Comparison of ENCODE assay signal across 28 cellular contexts in the genomic region with DNA sequence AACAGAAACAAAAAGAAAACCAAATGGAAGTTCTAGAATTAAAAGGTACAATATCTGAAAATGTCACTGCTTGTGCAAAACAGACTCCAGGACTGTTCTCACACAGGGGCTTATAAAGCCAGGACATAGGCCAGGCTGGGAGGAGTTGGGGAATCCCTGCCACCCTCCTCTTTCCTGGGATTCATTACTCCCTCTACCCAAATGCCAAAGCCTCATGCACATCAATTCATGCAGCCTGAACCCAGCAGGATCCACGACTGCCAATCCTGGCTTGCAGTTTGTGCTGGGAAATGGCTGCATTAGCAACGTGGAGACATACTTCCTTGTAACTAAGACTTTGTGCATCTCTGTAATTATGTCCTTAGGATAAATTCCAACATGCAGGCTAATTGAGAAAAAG.
"Had no signal": no experiment of that assay in that cellular context is flagged by ENCODE, and none has a peak within 500 bp of the region (broad histone marks: within the 10 kb centered on the region; RNA-seq: fewer than 3 reads in every experiment).

No MANE protein-coding gene starts in this region.

- H3K27me3 ChIP-seq: pancreas, thyroid gland had no signal

- H3K27me3 Mint-ChIP-seq: activated CD4-positive, alpha-beta memory T cell treated with anti-CD3 and anti-CD28 coated beads, Interleukin-2, amount 10 ng/mL, durations not matched to agents 7 days and 5 days; activated CD4-positive, alpha-beta T cell treated with anti-CD3 and anti-CD28 coated beads, Interleukin-2, amount 10 ng/mL, durations not matched to agents 24 days and 14 days had no signal

- ATAC-seq: esophagus mucosa; heart right ventricle; pancreas; stimulated activated effector memory CD8-positive, alpha-beta T cell treated with anti-CD3 and anti-CD28 coated beads, Interleukin-12 subunit alpha, Interleukin-12 subunit beta, amount 100 ng/mL, for 72 hours; upper lobe of right lung had no signal

- H3K9me3 ChIP-seq: pancreas, prostate gland, thyroid gland, upper lobe of right lung had no signal

- DNase-seq: activated CD4-positive, alpha-beta memory T cell treated with anti-CD3 and anti-CD28 coated beads, Interleukin-2, amount 10 ng/mL, durations not matched to agents 7 days and 5 days; activated CD4-positive, alpha-beta T cell treated with anti-CD3 and anti-CD28 coated beads, Interleukin-2, amount 10 ng/mL, durations not matched to agents 24 days and 14 days; activated effector memory CD4-positive, alpha-beta T cell treated with Interleukin-2 at 50 U/mL for 16 hours; activated naive CD4-positive, alpha-beta T cell treated with Interleukin-2 at 50 U/mL for 16 hours; anterior cingulate cortex; cortex of kidney; heart right ventricle; kidney glomerular epithelial cell; left ventricle myocardium inferior; nephron progenitor cell; pancreas; stimulated activated CD4-positive, alpha-beta T cell treated with anti-CD3 and anti-CD28 coated beads, Interleukin-4, amount 100 ng/mL, for 24 hours; substantia nigra; SW 1271; T-helper 9 cell; thyroid gland; upper lobe of right lung had no signal

- H3K36me3 Mint-ChIP-seq: activated naive CD8-positive, alpha-beta T cell; stimulated activated effector memory CD8-positive, alpha-beta T cell treated with anti-CD3 and anti-CD28 coated beads, Interleukin-12 subunit alpha, Interleukin-12 subunit beta, amount 100 ng/mL, for 72 hours had no signal

- H3K4me1 Mint-ChIP-seq: activated CD4-positive, alpha-beta memory T cell treated with anti-CD3 and anti-CD28 coated beads, Interleukin-2, amount 10 ng/mL, durations not matched to agents 7 days and 5 days; activated CD4-positive, alpha-beta T cell treated with anti-CD3 and anti-CD28 coated beads, Interleukin-2, amount 10 ng/mL, durations not matched to agents 24 days and 14 days; stimulated activated effector memory CD8-positive, alpha-beta T cell treated with anti-CD3 and anti-CD28 coated beads, Interleukin-12 subunit alpha, Interleukin-12 subunit beta, amount 100 ng/mL, for 72 hours had no signal

- H3K27ac ChIP-seq: heart right ventricle, left ventricle myocardium inferior, pancreas, prostate gland, SK-N-MC, skin epidermis, thyroid gland, upper lobe of right lung, VCaP had no signal

- FAIRE-seq: pancreas, TTC549 had no signal

- H3K4me3 Mint-ChIP-seq: activated CD4-positive, alpha-beta memory T cell treated with anti-CD3 and anti-CD28 coated beads, Interleukin-2, amount 10 ng/mL, durations not matched to agents 7 days and 5 days; activated CD4-positive, alpha-beta T cell treated with anti-CD3 and anti-CD28 coated beads, Interleukin-2, amount 10 ng/mL, durations not matched to agents 24 days and 14 days; activated naive CD8-positive, alpha-beta T cell; nephron progenitor cell; stimulated activated effector memory CD8-positive, alpha-beta T cell treated with anti-CD3 and anti-CD28 coated beads, Interleukin-12 subunit alpha, Interleukin-12 subunit beta, amount 100 ng/mL, for 72 hours; stimulated activated naive CD8-positive, alpha-beta T cell treated with anti-CD3 and anti-CD28 coated beads, Interleukin-15, Interleukin-2, amounts not matched to agents 100 ng/mL and 50 ng/mL, for 24 hours; T-helper 1 cell treated with Interleukin-12 subunit alpha and Interleukin-12 subunit beta and Interleukin-4 antibody, amounts not matched to agents 30 μg/mL and 1 μg/mL, for 36 hours had no signal

- H3K4me3 ChIP-seq: heart right ventricle, left ventricle myocardium inferior, lung, pancreas, prostate gland, SK-N-MC, skin epidermis, thyroid gland, upper lobe of right lung had no signal

- H3K9me3 Mint-ChIP-seq: activated CD4-positive, alpha-beta T cell treated with anti-CD3 and anti-CD28 coated beads, Interleukin-2, amount 10 ng/mL, durations not matched to agents 24 days and 14 days; T-helper 1 cell treated with Interleukin-12 subunit alpha and Interleukin-12 subunit beta and Interleukin-4 antibody, amounts not matched to agents 30 μg/mL and 1 μg/mL, for 36 hours had no signal

- H3K27ac Mint-ChIP-seq: activated CD4-positive, alpha-beta memory T cell treated with anti-CD3 and anti-CD28 coated beads, Interleukin-2, amount 10 ng/mL, durations not matched to agents 7 days and 5 days; activated CD4-positive, alpha-beta T cell treated with anti-CD3 and anti-CD28 coated beads, Interleukin-2, amount 10 ng/mL, durations not matched to agents 24 days and 14 days; activated naive CD8-positive, alpha-beta T cell; nephron progenitor cell; stimulated activated effector memory CD8-positive, alpha-beta T cell treated with anti-CD3 and anti-CD28 coated beads, Interleukin-12 subunit alpha, Interleukin-12 subunit beta, amount 100 ng/mL, for 72 hours; stimulated activated naive CD8-positive, alpha-beta T cell treated with anti-CD3 and anti-CD28 coated beads, Interleukin-15, Interleukin-2, amounts not matched to agents 100 ng/mL and 50 ng/mL, for 24 hours; T-helper 1 cell treated with Interleukin-12 subunit alpha and Interleukin-12 subunit beta and Interleukin-4 antibody, amounts not matched to agents 30 μg/mL and 1 μg/mL, for 36 hours had no signal

- H3K36me3 ChIP-seq: heart right ventricle, left ventricle myocardium inferior, pancreas, prostate gland, thyroid gland, upper lobe of right lung had no signal

- H3K4me1 ChIP-seq: heart right ventricle, left ventricle myocardium inferior, pancreas, prostate gland, thyroid gland, upper lobe of right lung had no signal
